ENCODE assay signal across 8 cellular contexts in genomic region chr1:52365091-52365745, GRCh38. TPM values are rescaled to one million over a fixed set of nuclear protein-coding genes. Genes with fewer than 3 reads are reported as not detected.
DNase-seq lines count a peak whose midpoint lies in the region; ATAC-seq and TF ChIP-seq lines count a peak whose summit lies in the region.

No MANE protein-coding gene starts in this region.

- peak overlapping the region; percentile 83 for H3K4me3 ChIP-seq in fibroblast of villous mesenchyme (ENCODE audit: low read depth, low read length)
- peak overlapping the region; percentile 98 for H3K4me3 ChIP-seq in neural cell (ENCODE audit: low read length)

- H3K27me3 Mint-ChIP-seq in activated T-cell treated with anti-CD3 and anti-CD28 coated beads, Interleukin-2, amount 50 U/mL, for 4 hours (ENCODE audit: low read depth): no peaks in the 10 kb centered on the region

- TF ChIP-seq RAD21 in neural cell (conservative IDR thresholded peaks at IDR 0.05): no peak

- H3K4me3 Mint-ChIP-seq in activated T-cell treated with anti-CD3 and anti-CD28 coated beads, Interleukin-2, amount 50 U/mL, for 4 hours: peak overlapping the region; percentile 96

- peaks cover 39% of the 10 kb centered on the region for H3K4me1 Mint-ChIP-seq in activated T-cell treated with anti-CD3 and anti-CD28 coated beads, Interleukin-2, amount 50 U/mL, for 4 hours (ENCODE audit: low read depth)

- no peaks in the 10 kb centered on the region for H3K9me3 Mint-ChIP-seq in activated T-cell treated with anti-CD3 and anti-CD28 coated beads, Interleukin-2, amount 50 U/mL, for 4 hours

- in situ Hi-C loops in KBM-7 (cut with MboI; ENCODE audit: low pct_unique_long_range_greater_than_20kb, low sequenced_read_pairs): no loop called here

- H3K9ac ChIP-seq in neural cell (ENCODE audit: low read length): peak overlapping the region; percentile 93

- no peaks in the 10 kb centered on the region for H4K20me1 ChIP-seq in neural cell (ENCODE audit: insufficient read depth)

- no peaks in the 10 kb centered on the region for H3K36me3 ChIP-seq in neural cell (ENCODE audit: insufficient read depth, low read length)

- ATAC-seq in activated T-cell treated with anti-CD3 and anti-CD28 coated beads, Interleukin-2, amount 50 U/mL, for 4 hours: peak; percentile 0

- no peaks in the 10 kb centered on the region for H3K27me3 ChIP-seq in neural cell (ENCODE audit: insufficient read depth, low read depth, low read length)

- H3K79me2 ChIP-seq in neural cell (replicated peaks; ENCODE audit: insufficient read depth, low read length): peaks cover 18% of the 10 kb centered on the region

- peak overlapping the region; percentile 93 for H2AFZ ChIP-seq in neural cell (ENCODE audit: low read depth, low read length)

- H3K9me3 ChIP-seq in neural cell (ENCODE audit: low read length): no peaks in the 10 kb centered on the region

- peak overlapping the region; percentile 83 for H3K27ac ChIP-seq in neural cell (ENCODE audit: low read length)

- H3K36me3 Mint-ChIP-seq in activated T-cell treated with anti-CD3 and anti-CD28 coated beads, Interleukin-2, amount 50 U/mL, for 4 hours (ENCODE audit: insufficient read depth): peaks cover 21% of the 10 kb centered on the region

- TF ChIP-seq EP300 in neural cell (conservative IDR thresholded peaks at IDR 0.05; ENCODE audit: poor library complexity, severe bottlenecking): no peak

- no peaks in the 10 kb centered on the region for H3K9me2 ChIP-seq in neural cell (ENCODE audit: insufficient read depth, low read length)

- no peak for TF ChIP-seq CTCF in fibroblast of villous mesenchyme (IDR thresholded peaks at IDR 0.05; ENCODE audit: insufficient read depth, low read depth, low read length)
- no peak for TF ChIP-seq CTCF in neural cell (IDR thresholded peaks at IDR 0.05; ENCODE audit: poor library complexity, severe bottlenecking)

- DNase-seq in activated CD4-positive, CD25-positive, alpha-beta regulatory T cell treated with anti-CD3 and anti-CD28 coated beads, Interleukin-2, amount 50 U/mL, for 72 hours: peak; percentile 43
- no peak for DNase-seq in activated CD4-positive, CD25-positive, alpha-beta regulatory T cell (lab: John Stamatoyannopoulos, UW)
- DNase-seq in KBM-7 (peak; percentile 44), fibroblast of villous mesenchyme (ENCODE audit: low read depth) (peak; percentile 83), NCI-H2081 treated with DMSO at 0.1 percent for 48 hours (lab: John Stamatoyannopoulos, UW) (no peak), NCI-H1417 treated with DMSO at 0.1 percent for 48 hours (lab: John Stamatoyannopoulos, UW) (no peak)
- no peak for DNase-seq in activated T-cell treated with anti-CD3 and anti-CD28 coated beads, Interleukin-2, amount 50 U/mL, for 4 hours

- H3K4me2 ChIP-seq in neural cell (ENCODE audit: low read length): peak overlapping the region; percentile 100

- H3F3A ChIP-seq in neural cell (ENCODE audit: insufficient read depth, low read length, poor library complexity, severe bottlenecking): no peaks in the 10 kb centered on the region

TF ChIP-seq in neural cell, 6 proteins besides CTCF, POLR2A, EP300 and RAD21:
- TF ChIP-seq EZH2 (IDR thresholded peaks at IDR 0.05; ENCODE audit: borderline replicate concordance, insufficient read depth, low read length, poor library complexity, severe bottlenecking): no peak
- no peak for TF ChIP-seq SMC3 (conservative IDR thresholded peaks at IDR 0.05; ENCODE audit: poor library complexity)
- TF ChIP-seq REST (IDR thresholded peaks at IDR 0.05; ENCODE audit: borderline replicate concordance): peak; percentile 15
- no peak for TF ChIP-seq TAF1 (IDR thresholded peaks at IDR 0.05; ENCODE audit: low read depth)

RNA-seq across cellular contexts. Expression of gene CC2D1B, which starts 0.8 kb away (rescaled TPM):
- total RNA-seq in activated T-cell treated with anti-CD3 and anti-CD28 coated beads, Interleukin-2, amount 50 U/mL, for 4 hours: 10 to 100 TPM; 35.0 to 40.0 (median 38.9) TPM
- 36.4 and 36.7 TPM in 2 replicates for total RNA-seq in fibroblast of villous mesenchyme
- 20.1 and 24.6 TPM in 2 replicates for polyA plus RNA-seq in neural cell
- polyA minus RNA-seq in neural cell: 23.3 and 23.6 TPM in 2 replicates

RNA-seq across cellular contexts. Expression of gene ORC1, which starts 39.0 kb away (rescaled TPM):
- total RNA-seq in activated T-cell treated with anti-CD3 and anti-CD28 coated beads, Interleukin-2, amount 50 U/mL, for 4 hours: 10 to 100 TPM; 34.8 to 46.2 (median 37.3) TPM
- 4.8 and 5.2 TPM in 2 replicates for total RNA-seq in fibroblast of villous mesenchyme
- polyA plus RNA-seq in neural cell: 0.48 and 0.64 TPM in 2 replicates
- 0.49 and 0.81 TPM in 2 replicates for polyA minus RNA-seq in neural cell

RNA-seq across cellular contexts. Expression of gene PRPF38A, which starts 39.2 kb away (rescaled TPM):
- total RNA-seq in activated T-cell treated with anti-CD3 and anti-CD28 coated beads, Interleukin-2, amount 50 U/mL, for 4 hours: 100 to 1,000 TPM in 2 of 3 donors, 10 to 100 TPM in 1; 94.0 to 113 (median 101) TPM
- total RNA-seq in fibroblast of villous mesenchyme: 6.8 and 12.5 TPM in 2 replicates
- 16.1 and 18.0 TPM in 2 replicates for polyA plus RNA-seq in neural cell
- polyA minus RNA-seq in neural cell: 20.0 and 23.5 TPM in 2 replicates

Comparison
In these comparisons a context has a peak if more than half of its experiments do, and no peak if none do; other contexts are left out.
1. DNase-seq: peak in activated CD4-positive, CD25-positive, alpha-beta regulatory T cell treated with anti-CD3 and anti-CD28 coated beads, Interleukin-2, amount 50 U/mL, for 72 hours (single experiment), KBM-7 (single experiment) and fibroblast of villous mesenchyme (single experiment); none in activated CD4-positive, CD25-positive, alpha-beta regulatory T cell (0 of 4), activated T-cell treated with anti-CD3 and anti-CD28 coated beads, Interleukin-2, amount 50 U/mL, for 4 hours (single experiment), NCI-H2081 treated with DMSO at 0.1 percent for 48 hours (single experiment) and NCI-H1417 treated with DMSO at 0.1 percent for 48 hours (single experiment).